ENCODE assay signal across 1 cellular context in genomic region chr6:41704656-41705328, GRCh38.
TF ChIP-seq lines count a peak whose summit lies in the region.

No MANE protein-coding gene starts in this region.

TF ChIP-seq in H1, 55 proteins besides CTCF, POLR2A, EP300 and RAD21:
- TF ChIP-seq MAX (IDR thresholded peaks at IDR 0.05) (no peak), KDM1A (IDR thresholded peaks at IDR 0.05; ENCODE audit: borderline replicate concordance, low read length) (no peak), RFX5 (IDR thresholded peaks at IDR 0.05; ENCODE audit: borderline replicate concordance, low read depth, low read length) (no peak), CEBPB (IDR thresholded peaks at IDR 0.05; ENCODE audit: low read depth, low read length) (no peak), ASH2L (IDR thresholded peaks at IDR 0.05; ENCODE audit: low read length) (no peak), TBP (IDR thresholded peaks at IDR 0.05; ENCODE audit: low read depth, low read length) (no peak), FOSL1 (IDR thresholded peaks at IDR 0.05; ENCODE audit: insufficient read depth, low read depth, low read length) (no peak), EGR1 (IDR thresholded peaks at IDR 0.05; ENCODE audit: borderline replicate concordance, low read depth, low read length) (no peak), POLR2AphosphoS5 (IDR thresholded peaks at IDR 0.05; ENCODE audit: low read depth, low read length) (no peak), EZH2 (IDR thresholded peaks at IDR 0.05; ENCODE audit: low read depth, low read length, severe bottlenecking) (no peak), TAF7 (optimal IDR thresholded peaks at IDR 0.05; ENCODE audit: borderline replicate concordance, low read depth, low read length) (no peak), NRF1 (IDR thresholded peaks at IDR 0.05; ENCODE audit: low read depth, low read length) (no peak)
